Comparison of ENCODE assay signal across 1 cellular context in the genomic region with DNA sequence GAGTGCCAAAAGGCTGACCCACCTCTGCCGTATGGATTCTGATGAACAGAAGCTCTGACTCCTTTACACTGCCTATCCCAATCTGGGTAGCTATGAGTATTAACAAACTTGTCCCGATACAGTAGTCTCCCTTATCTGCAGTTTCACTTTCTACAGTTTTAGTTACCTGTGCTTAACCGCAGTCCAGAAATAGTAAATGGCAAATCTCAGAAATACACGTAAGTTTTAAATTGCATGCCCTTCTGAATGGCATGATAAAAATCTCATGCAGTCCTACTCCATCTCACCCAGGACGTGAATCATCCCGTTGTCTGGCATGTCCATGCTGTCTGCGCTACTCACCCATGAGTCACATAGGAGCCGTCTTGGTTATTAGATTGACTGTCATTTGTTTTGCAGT.
A peak's percentile ranks its signal among the peaks of the same experiment; 100 is the strongest.
TF ChIP-seq lines count a peak whose summit lies in the region.

No MANE protein-coding gene starts in this region.

TF ChIP-seq in SK-N-SH, 30 proteins besides CTCF, POLR2A, EP300 and RAD21 (continued from another document):
- peak; percentile 71; the same call in 1 of the 2 replicates for TF ChIP-seq POLR2AphosphoS5 (IDR thresholded peaks at IDR 0.05; ENCODE audit: low read depth, low read length)
- TF ChIP-seq RXRA (IDR thresholded peaks at IDR 0.05; ENCODE audit: borderline replicate concordance, low read depth) = peak; percentile 66; the same call in 1 of the 2 replicates
- no peak for TF ChIP-seq RCOR1 (IDR thresholded peaks at IDR 0.05; ENCODE audit: low read length)
- TF ChIP-seq JUND (IDR thresholded peaks at IDR 0.05) = peak; percentile 97
- TF ChIP-seq, protein P1, sequence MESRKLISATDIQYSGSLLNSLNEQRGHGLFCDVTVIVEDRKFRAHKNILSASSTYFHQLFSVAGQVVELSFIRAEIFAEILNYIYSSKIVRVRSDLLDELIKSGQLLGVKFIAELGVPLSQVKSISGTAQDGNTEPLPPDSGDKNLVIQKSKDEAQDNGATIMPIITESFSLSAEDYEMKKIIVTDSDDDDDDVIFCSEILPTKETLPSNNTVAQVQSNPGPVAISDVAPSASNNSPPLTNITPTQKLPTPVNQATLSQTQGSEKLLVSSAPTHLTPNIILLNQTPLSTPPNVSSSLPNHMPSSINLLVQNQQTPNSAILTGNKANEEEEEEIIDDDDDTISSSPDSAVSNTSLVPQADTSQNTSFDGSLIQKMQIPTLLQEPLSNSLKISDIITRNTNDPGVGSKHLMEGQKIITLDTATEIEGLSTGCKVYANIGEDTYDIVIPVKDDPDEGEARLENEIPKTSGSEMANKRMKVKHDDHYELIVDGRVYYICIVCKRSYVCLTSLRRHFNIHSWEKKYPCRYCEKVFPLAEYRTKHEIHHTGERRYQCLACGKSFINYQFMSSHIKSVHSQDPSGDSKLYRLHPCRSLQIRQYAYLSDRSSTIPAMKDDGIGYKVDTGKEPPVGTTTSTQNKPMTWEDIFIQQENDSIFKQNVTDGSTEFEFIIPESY (IDR thresholded peaks at IDR 0.05; ENCODE audit: borderline replicate concordance, low read depth) = peak; percentile 77
- no peak for TF ChIP-seq RFX5 (IDR thresholded peaks at IDR 0.05; ENCODE audit: low read length)
- TF ChIP-seq CHD2 (IDR thresholded peaks at IDR 0.05; ENCODE audit: low read length, partially characterized antibody) = no peak
- TF ChIP-seq, protein P2, sequence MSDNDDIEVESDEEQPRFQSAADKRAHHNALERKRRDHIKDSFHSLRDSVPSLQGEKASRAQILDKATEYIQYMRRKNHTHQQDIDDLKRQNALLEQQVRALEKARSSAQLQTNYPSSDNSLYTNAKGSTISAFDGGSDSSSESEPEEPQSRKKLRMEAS (IDR thresholded peaks at IDR 0.05; ENCODE audit: low read depth) = peak; percentile 85
- no peak for TF ChIP-seq FOXJ3 (CRISPR knock-in tag; IDR thresholded peaks at IDR 0.05)
- TF ChIP-seq MXI1 (IDR thresholded peaks at IDR 0.05; ENCODE audit: low read depth, low read length) = no peak
- TF ChIP-seq GABPA (IDR thresholded peaks at IDR 0.05; ENCODE audit: low read depth) = no peak
- TF ChIP-seq TAF1 (IDR thresholded peaks at IDR 0.05; ENCODE audit: borderline replicate concordance, low read depth, low read length) = no peak
- TF ChIP-seq MEF2A (IDR thresholded peaks at IDR 0.05; ENCODE audit: borderline replicate concordance, low read depth) = peak; percentile 92
- no peak for TF ChIP-seq SMC3 (IDR thresholded peaks at IDR 0.05; ENCODE audit: low read depth, low read length)
- TF ChIP-seq, protein P3, sequence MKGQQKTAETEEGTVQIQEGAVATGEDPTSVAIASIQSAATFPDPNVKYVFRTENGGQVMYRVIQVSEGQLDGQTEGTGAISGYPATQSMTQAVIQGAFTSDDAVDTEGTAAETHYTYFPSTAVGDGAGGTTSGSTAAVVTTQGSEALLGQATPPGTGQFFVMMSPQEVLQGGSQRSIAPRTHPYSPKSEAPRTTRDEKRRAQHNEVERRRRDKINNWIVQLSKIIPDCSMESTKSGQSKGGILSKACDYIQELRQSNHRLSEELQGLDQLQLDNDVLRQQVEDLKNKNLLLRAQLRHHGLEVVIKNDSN (IDR thresholded peaks at IDR 0.05; ENCODE audit: borderline replicate concordance, low read depth) = no peak
- peak; percentile 84 for TF ChIP-seq NFIC (IDR thresholded peaks at IDR 0.05; ENCODE audit: borderline replicate concordance)
- no peak for TF ChIP-seq NRF1 (IDR thresholded peaks at IDR 0.05; ENCODE audit: low read depth, low read length)
- no peak for TF ChIP-seq EZH2phosphoT487 (IDR thresholded peaks at IDR 0.05; ENCODE audit: borderline replicate concordance, low read depth)
- TF ChIP-seq ELF1 (IDR thresholded peaks at IDR 0.05) = no peak; the same call in 1 of the 2 replicates
- peak; percentile 84; the same call in 1 of the 2 replicates for TF ChIP-seq TEAD4 (IDR thresholded peaks at IDR 0.05; ENCODE audit: borderline replicate concordance, insufficient read depth)
- TF ChIP-seq, protein P4, sequence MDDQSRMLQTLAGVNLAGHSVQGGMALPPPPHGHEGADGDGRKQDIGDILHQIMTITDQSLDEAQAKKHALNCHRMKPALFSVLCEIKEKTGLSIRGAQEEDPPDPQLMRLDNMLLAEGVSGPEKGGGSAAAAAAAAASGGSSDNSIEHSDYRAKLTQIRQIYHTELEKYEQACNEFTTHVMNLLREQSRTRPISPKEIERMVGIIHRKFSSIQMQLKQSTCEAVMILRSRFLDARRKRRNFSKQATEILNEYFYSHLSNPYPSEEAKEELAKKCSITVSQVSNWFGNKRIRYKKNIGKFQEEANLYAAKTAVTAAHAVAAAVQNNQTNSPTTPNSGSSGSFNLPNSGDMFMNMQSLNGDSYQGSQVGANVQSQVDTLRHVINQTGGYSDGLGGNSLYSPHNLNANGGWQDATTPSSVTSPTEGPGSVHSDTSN (IDR thresholded peaks at IDR 0.05) = peak; percentile 92
